ENCODE assay signal across 23 cellular contexts in genomic region chr14:56108057-56108456, GRCh38. TPM values are rescaled to one million over a fixed set of nuclear protein-coding genes. Genes with fewer than 3 reads are reported as not detected.
DNase-seq lines count a peak whose midpoint lies in the region; ATAC-seq and TF ChIP-seq lines count a peak whose summit lies in the region.
"Had no signal": no experiment of that assay in that cellular context is flagged by ENCODE, and none has a peak within 500 bp of the region (broad histone marks: within the 10 kb centered on the region; RNA-seq: fewer than 3 reads in every experiment).

No MANE protein-coding gene starts in this region.

- H3K4me1 ChIP-seq in body of pancreas (peaks cover 17% of the 10 kb centered on the region), osteoblast (ENCODE audit: insufficient read depth, low read length) (no peaks in the 10 kb centered on the region), hepatocyte (ENCODE audit: insufficient read depth) (no peaks in the 10 kb centered on the region)
- H3K4me1 ChIP-seq: BE2C, BLaER1 had no signal

- 30 to 33% methylated on average over 1 of the region's 1 CpG for WGBS in body of pancreas, 2 donors
- WGBS in hepatocyte (ENCODE audit: low lambda C conversion rate, missing lambda C conversion rate): 90% methylated on average over 1 of the region's 1 CpG

- H3K4me3 ChIP-seq in body of pancreas: no peak overlapping the region
- H3K4me3 ChIP-seq in osteoblast (ENCODE audit: insufficient read depth, low read length): no peak overlapping the region
- no peak overlapping the region for H3K4me3 ChIP-seq in hepatocyte
- H3K4me3 ChIP-seq: BLaER1, GM12878 had no signal

- H3K27me3 ChIP-seq in body of pancreas (no peaks in the 10 kb centered on the region), osteoblast (ENCODE audit: insufficient read depth, low read length) (no peaks in the 10 kb centered on the region), hepatocyte (no peaks in the 10 kb centered on the region)
- H3K27me3 ChIP-seq: BE2C, BLaER1 had no signal

- ATAC-seq in body of pancreas (peak; percentile 34), left lobe of liver (peak; percentile 46), GM18909 (IDR thresholded peaks at IDR 0.05; ENCODE audit: poor library complexity, unreplicated experiment) (no peak)
- ATAC-seq: GM12878 had no signal

- TF ChIP-seq POLR2A in body of pancreas (IDR thresholded peaks at IDR 0.05): no peak

- no peak for TF ChIP-seq CTCF in body of pancreas (IDR thresholded peaks at IDR 0.05)
- TF ChIP-seq CTCF in osteoblast (IDR thresholded peaks at IDR 0.05; ENCODE audit: extremely low read depth, low read depth, low read length): no peak
- TF ChIP-seq CTCF in hepatocyte (IDR thresholded peaks at IDR 0.05; ENCODE audit: poor library complexity): no peak

- DNase-seq in body of pancreas (no peak), left lobe of liver (ENCODE audit: low spot score) (no peak), osteoblast (ENCODE audit: insufficient read length, low spot score, missing footprints) (peak; percentile 32), hepatocyte (ENCODE audit: low spot score) (no peak), NCI-H2029 treated with DMSO at 0.1 percent for 48 hours (lab: John Stamatoyannopoulos, UW) (no peak)
- DNase-seq: 8988T; ACHN; BE2C; C1 segment of cervical spinal cord; CD4-positive, alpha-beta memory T cell; CD4-positive, CD25-positive, alpha-beta regulatory T cell; CD8-positive, alpha-beta memory T cell; COR-L47; DMS 273 treated with DMSO at 0.1 percent for 48 hours; DMS153; DMS53; DMS79; DND-41; EL; GDM1 had no signal

- H2AFZ ChIP-seq in osteoblast (ENCODE audit: low read length) (no peak overlapping the region), hepatocyte (no peak overlapping the region)

- H3K27ac ChIP-seq in body of pancreas: peak overlapping the region; percentile 18 to 71 (median 42)
- H3K27ac ChIP-seq in osteoblast (ENCODE audit: low read depth, low read length): no peak overlapping the region
- H3K27ac ChIP-seq in hepatocyte: no peak overlapping the region
- H3K27ac ChIP-seq: BLaER1 had no signal

- H3K79me2 ChIP-seq in osteoblast (ENCODE audit: insufficient read depth, low read length) (no peaks in the 10 kb centered on the region), hepatocyte (no peaks in the 10 kb centered on the region)

- intact Hi-C loops in body of pancreas (cut with DNase I): no loop called here

- no peaks in the 10 kb centered on the region for H3K36me3 ChIP-seq in body of pancreas (replicated peaks in 1 of 2; ENCODE audit: insufficient read depth in 1 of 2, low read depth in 2 of 2)
- H3K36me3 ChIP-seq in osteoblast (ENCODE audit: insufficient read depth, low read length): no peaks in the 10 kb centered on the region
- no peaks in the 10 kb centered on the region for H3K36me3 ChIP-seq in hepatocyte (replicated peaks; ENCODE audit: insufficient read depth, low read depth)
- H3K36me3 ChIP-seq: BE2C, BLaER1 had no signal

- no peaks in the 10 kb centered on the region for H3K9me2 ChIP-seq in hepatocyte (replicated peaks; ENCODE audit: insufficient read depth)

- H3K9me3 ChIP-seq in body of pancreas (no peaks in the 10 kb centered on the region), osteoblast (ENCODE audit: low read depth, low read length) (no peaks in the 10 kb centered on the region), hepatocyte (ENCODE audit: low read depth) (no peaks in the 10 kb centered on the region)
- H3K9me3 ChIP-seq: BE2C had no signal

- H4K20me1 ChIP-seq in osteoblast (ENCODE audit: insufficient read depth, low read length) (no peaks in the 10 kb centered on the region), hepatocyte (ENCODE audit: insufficient read depth, poor library complexity, severe bottlenecking) (no peaks in the 10 kb centered on the region)
- H4K20me1 ChIP-seq: BLaER1 had no signal

- no peak overlapping the region for H3K4me2 ChIP-seq in osteoblast (ENCODE audit: insufficient read depth, low read length)
- no peak overlapping the region for H3K4me2 ChIP-seq in hepatocyte
- H3K4me2 ChIP-seq: BLaER1 had no signal

RNA-seq across cellular contexts. Expression of gene PELI2, which starts 10.2 kb away (rescaled TPM):
- 10 to 100 TPM; 31.6 to 41.8 TPM for total RNA-seq in body of pancreas
- total RNA-seq in left lobe of liver: 1.1 TPM
- total RNA-seq in osteoblast: 14.1 and 20.3 TPM in 2 replicates
- total RNA-seq in hepatocyte: 12.5 and 16.1 TPM in 2 replicates
- 3.8 and 4.3 TPM in 2 replicates for polyA plus RNA-seq in hepatocyte

Comparison
In these comparisons a context has a peak if more than half of its experiments do, and no peak if none do; other contexts are left out.
1. H3K27ac ChIP-seq: peak in body of pancreas (4 of 4); none in osteoblast (single experiment) and hepatocyte (single experiment).